Comparison of ENCODE assay signal across 1 cellular context in the genomic region with DNA sequence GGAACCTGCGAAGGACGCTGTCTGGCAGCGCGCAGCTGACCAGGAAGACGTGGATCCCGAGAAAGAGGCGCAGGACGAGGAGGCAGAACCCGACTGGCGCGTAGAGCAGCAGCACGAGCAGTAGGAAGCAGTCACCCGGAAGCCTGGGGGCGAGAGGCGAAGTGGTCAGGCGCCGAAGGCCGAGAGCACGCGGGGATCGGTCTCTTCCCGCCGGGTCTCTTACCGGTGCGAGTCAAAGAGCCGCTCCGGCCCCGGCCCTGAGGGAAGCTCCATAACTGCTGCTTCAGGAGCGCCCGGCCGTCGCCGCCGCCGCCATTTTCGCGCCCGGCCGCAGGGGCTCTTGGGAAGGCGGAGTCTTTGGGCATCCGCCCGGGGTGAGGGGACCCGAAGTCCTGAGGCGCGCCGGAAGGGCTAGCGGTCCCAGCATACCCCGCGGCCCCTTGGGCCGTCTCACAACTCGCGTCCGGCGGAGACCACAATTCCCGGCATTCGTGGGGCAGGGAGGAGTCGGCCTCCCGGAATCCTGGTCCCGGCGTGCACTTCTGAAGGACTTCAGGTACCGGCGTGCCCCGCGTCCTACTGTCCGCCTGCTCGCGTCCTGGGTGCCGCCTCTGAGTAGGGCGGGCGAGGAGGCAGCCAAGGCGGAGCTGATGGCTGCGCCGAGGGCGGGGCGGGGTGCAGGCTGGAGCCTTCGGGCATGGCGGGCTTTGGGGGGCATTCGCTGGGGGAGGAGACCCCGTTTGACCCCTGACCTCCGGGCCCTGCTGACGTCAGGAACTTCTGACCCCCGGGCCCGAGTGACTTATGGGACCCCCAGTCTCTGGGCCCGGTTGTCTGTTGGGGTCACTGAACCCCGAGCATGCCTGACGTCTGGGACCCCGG.
TF ChIP-seq lines count a peak whose summit lies in the region.

A gene with protein sequence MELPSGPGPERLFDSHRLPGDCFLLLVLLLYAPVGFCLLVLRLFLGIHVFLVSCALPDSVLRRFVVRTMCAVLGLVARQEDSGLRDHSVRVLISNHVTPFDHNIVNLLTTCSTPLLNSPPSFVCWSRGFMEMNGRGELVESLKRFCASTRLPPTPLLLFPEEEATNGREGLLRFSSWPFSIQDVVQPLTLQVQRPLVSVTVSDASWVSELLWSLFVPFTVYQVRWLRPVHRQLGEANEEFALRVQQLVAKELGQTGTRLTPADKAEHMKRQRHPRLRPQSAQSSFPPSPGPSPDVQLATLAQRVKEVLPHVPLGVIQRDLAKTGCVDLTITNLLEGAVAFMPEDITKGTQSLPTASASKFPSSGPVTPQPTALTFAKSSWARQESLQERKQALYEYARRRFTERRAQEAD (minus strand): TSS at position 350 of the 882 bp plus-strand sequence. CDS start 77 bp downstream, at position 273.
A gene (plus strand): TSS at position 577 of the 882 bp plus-strand sequence. CDS start 74 bp downstream, at position 651.

TF ChIP-seq in GM12878, 131 proteins besides CTCF, POLR2A, EP300 and RAD21 (continued from another document):
- TF ChIP-seq, protein P1, sequence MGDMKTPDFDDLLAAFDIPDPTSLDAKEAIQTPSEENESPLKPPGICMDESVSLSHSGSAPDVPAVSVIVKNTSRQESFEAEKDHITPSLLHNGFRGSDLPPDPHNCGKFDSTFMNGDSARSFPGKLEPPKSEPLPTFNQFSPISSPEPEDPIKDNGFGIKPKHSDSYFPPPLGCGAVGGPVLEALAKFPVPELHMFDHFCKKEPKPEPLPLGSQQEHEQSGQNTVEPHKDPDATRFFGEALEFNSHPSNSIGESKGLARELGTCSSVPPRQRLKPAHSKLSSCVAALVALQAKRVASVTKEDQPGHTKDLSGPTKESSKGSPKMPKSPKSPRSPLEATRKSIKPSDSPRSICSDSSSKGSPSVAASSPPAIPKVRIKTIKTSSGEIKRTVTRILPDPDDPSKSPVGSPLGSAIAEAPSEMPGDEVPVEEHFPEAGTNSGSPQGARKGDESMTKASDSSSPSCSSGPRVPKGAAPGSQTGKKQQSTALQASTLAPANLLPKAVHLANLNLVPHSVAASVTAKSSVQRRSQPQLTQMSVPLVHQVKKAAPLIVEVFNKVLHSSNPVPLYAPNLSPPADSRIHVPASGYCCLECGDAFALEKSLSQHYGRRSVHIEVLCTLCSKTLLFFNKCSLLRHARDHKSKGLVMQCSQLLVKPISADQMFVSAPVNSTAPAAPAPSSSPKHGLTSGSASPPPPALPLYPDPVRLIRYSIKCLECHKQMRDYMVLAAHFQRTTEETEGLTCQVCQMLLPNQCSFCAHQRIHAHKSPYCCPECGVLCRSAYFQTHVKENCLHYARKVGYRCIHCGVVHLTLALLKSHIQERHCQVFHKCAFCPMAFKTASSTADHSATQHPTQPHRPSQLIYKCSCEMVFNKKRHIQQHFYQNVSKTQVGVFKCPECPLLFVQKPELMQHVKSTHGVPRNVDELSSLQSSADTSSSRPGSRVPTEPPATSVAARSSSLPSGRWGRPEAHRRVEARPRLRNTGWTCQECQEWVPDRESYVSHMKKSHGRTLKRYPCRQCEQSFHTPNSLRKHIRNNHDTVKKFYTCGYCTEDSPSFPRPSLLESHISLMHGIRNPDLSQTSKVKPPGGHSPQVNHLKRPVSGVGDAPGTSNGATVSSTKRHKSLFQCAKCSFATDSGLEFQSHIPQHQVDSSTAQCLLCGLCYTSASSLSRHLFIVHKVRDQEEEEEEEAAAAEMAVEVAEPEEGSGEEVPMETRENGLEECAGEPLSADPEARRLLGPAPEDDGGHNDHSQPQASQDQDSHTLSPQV (IDR thresholded peaks at IDR 0.05) = no peak
- TF ChIP-seq, protein P2, sequence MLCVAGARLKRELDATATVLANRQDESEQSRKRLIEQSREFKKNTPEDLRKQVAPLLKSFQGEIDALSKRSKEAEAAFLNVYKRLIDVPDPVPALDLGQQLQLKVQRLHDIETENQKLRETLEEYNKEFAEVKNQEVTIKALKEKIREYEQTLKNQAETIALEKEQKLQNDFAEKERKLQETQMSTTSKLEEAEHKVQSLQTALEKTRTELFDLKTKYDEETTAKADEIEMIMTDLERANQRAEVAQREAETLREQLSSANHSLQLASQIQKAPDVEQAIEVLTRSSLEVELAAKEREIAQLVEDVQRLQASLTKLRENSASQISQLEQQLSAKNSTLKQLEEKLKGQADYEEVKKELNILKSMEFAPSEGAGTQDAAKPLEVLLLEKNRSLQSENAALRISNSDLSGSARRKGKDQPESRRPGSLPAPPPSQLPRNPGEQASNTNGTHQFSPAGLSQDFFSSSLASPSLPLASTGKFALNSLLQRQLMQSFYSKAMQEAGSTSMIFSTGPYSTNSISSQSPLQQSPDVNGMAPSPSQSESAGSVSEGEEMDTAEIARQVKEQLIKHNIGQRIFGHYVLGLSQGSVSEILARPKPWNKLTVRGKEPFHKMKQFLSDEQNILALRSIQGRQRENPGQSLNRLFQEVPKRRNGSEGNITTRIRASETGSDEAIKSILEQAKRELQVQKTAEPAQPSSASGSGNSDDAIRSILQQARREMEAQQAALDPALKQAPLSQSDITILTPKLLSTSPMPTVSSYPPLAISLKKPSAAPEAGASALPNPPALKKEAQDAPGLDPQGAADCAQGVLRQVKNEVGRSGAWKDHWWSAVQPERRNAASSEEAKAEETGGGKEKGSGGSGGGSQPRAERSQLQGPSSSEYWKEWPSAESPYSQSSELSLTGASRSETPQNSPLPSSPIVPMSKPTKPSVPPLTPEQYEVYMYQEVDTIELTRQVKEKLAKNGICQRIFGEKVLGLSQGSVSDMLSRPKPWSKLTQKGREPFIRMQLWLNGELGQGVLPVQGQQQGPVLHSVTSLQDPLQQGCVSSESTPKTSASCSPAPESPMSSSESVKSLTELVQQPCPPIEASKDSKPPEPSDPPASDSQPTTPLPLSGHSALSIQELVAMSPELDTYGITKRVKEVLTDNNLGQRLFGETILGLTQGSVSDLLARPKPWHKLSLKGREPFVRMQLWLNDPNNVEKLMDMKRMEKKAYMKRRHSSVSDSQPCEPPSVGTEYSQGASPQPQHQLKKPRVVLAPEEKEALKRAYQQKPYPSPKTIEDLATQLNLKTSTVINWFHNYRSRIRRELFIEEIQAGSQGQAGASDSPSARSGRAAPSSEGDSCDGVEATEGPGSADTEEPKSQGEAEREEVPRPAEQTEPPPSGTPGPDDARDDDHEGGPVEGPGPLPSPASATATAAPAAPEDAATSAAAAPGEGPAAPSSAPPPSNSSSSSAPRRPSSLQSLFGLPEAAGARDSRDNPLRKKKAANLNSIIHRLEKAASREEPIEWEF (IDR thresholded peaks at IDR 0.05; ENCODE audit: insufficient replicate concordance, low read depth, low read length) = no peak
- TF ChIP-seq RAD51 (IDR thresholded peaks at IDR 0.05) = no peak
- no peak for TF ChIP-seq SIN3A (IDR thresholded peaks at IDR 0.05; ENCODE audit: low read depth, low read length)
- no peak for TF ChIP-seq CEBPB (IDR thresholded peaks at IDR 0.05; ENCODE audit: borderline replicate concordance in 1 of 2, low read depth in 2 of 2, low read length in 2 of 2)
- TF ChIP-seq, protein P3, sequence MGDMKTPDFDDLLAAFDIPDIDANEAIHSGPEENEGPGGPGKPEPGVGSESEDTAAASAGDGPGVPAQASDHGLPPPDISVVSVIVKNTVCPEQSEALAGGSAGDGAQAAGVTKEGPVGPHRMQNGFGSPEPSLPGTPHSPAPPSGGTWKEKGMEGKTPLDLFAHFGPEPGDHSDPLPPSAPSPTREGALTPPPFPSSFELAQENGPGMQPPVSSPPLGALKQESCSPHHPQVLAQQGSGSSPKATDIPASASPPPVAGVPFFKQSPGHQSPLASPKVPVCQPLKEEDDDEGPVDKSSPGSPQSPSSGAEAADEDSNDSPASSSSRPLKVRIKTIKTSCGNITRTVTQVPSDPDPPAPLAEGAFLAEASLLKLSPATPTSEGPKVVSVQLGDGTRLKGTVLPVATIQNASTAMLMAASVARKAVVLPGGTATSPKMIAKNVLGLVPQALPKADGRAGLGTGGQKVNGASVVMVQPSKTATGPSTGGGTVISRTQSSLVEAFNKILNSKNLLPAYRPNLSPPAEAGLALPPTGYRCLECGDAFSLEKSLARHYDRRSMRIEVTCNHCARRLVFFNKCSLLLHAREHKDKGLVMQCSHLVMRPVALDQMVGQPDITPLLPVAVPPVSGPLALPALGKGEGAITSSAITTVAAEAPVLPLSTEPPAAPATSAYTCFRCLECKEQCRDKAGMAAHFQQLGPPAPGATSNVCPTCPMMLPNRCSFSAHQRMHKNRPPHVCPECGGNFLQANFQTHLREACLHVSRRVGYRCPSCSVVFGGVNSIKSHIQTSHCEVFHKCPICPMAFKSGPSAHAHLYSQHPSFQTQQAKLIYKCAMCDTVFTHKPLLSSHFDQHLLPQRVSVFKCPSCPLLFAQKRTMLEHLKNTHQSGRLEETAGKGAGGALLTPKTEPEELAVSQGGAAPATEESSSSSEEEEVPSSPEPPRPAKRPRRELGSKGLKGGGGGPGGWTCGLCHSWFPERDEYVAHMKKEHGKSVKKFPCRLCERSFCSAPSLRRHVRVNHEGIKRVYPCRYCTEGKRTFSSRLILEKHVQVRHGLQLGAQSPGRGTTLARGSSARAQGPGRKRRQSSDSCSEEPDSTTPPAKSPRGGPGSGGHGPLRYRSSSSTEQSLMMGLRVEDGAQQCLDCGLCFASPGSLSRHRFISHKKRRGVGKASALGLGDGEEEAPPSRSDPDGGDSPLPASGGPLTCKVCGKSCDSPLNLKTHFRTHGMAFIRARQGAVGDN (IDR thresholded peaks at IDR 0.05) = peak; percentile 51
- no peak for TF ChIP-seq FOXM1 (IDR thresholded peaks at IDR 0.05; ENCODE audit: low read depth, low read length)
- TF ChIP-seq, protein P4, sequence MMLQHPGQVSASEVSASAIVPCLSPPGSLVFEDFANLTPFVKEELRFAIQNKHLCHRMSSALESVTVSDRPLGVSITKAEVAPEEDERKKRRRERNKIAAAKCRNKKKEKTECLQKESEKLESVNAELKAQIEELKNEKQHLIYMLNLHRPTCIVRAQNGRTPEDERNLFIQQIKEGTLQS (IDR thresholded peaks at IDR 0.05; ENCODE audit: borderline replicate concordance, extremely low read depth, low read depth, low read length) = peak; percentile 12; the same call in 1 of the 2 replicates
- no peak for TF ChIP-seq BRCA1 (IDR thresholded peaks at IDR 0.05; ENCODE audit: low read depth, low read length)
- TF ChIP-seq, protein P5, sequence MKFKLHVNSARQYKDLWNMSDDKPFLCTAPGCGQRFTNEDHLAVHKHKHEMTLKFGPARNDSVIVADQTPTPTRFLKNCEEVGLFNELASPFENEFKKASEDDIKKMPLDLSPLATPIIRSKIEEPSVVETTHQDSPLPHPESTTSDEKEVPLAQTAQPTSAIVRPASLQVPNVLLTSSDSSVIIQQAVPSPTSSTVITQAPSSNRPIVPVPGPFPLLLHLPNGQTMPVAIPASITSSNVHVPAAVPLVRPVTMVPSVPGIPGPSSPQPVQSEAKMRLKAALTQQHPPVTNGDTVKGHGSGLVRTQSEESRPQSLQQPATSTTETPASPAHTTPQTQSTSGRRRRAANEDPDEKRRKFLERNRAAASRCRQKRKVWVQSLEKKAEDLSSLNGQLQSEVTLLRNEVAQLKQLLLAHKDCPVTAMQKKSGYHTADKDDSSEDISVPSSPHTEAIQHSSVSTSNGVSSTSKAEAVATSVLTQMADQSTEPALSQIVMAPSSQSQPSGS (IDR thresholded peaks at IDR 0.05; ENCODE audit: low read length) = no peak
- TF ChIP-seq CHD2 (IDR thresholded peaks at IDR 0.05; ENCODE audit: borderline replicate concordance, low read depth, low read length) = peak; percentile 84; the same call in 1 of the 2 replicates
- TF ChIP-seq, protein P6, sequence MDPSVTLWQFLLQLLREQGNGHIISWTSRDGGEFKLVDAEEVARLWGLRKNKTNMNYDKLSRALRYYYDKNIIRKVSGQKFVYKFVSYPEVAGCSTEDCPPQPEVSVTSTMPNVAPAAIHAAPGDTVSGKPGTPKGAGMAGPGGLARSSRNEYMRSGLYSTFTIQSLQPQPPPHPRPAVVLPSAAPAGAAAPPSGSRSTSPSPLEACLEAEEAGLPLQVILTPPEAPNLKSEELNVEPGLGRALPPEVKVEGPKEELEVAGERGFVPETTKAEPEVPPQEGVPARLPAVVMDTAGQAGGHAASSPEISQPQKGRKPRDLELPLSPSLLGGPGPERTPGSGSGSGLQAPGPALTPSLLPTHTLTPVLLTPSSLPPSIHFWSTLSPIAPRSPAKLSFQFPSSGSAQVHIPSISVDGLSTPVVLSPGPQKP (IDR thresholded peaks at IDR 0.05; ENCODE audit: low read depth, low read length) = peak; percentile 61; the same call in 1 of the 2 replicates
- TF ChIP-seq HDAC6 (IDR thresholded peaks at IDR 0.05; ENCODE audit: unreplicated experiment) = no peak
- TF ChIP-seq, protein P7, sequence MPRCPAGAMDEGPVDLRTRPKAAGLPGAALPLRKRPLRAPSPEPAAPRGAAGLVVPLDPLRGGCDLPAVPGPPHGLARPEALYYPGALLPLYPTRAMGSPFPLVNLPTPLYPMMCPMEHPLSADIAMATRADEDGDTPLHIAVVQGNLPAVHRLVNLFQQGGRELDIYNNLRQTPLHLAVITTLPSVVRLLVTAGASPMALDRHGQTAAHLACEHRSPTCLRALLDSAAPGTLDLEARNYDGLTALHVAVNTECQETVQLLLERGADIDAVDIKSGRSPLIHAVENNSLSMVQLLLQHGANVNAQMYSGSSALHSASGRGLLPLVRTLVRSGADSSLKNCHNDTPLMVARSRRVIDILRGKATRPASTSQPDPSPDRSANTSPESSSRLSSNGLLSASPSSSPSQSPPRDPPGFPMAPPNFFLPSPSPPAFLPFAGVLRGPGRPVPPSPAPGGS (IDR thresholded peaks at IDR 0.05; ENCODE audit: borderline replicate concordance, insufficient read depth, low read depth, low read length, poor library complexity, severe bottlenecking) = no peak
- TF ChIP-seq, protein P8, sequence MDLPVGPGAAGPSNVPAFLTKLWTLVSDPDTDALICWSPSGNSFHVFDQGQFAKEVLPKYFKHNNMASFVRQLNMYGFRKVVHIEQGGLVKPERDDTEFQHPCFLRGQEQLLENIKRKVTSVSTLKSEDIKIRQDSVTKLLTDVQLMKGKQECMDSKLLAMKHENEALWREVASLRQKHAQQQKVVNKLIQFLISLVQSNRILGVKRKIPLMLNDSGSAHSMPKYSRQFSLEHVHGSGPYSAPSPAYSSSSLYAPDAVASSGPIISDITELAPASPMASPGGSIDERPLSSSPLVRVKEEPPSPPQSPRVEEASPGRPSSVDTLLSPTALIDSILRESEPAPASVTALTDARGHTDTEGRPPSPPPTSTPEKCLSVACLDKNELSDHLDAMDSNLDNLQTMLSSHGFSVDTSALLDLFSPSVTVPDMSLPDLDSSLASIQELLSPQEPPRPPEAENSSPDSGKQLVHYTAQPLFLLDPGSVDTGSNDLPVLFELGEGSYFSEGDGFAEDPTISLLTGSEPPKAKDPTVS (IDR thresholded peaks at IDR 0.05; ENCODE audit: low read depth, low read length) = no peak
- TF ChIP-seq ETV6 (conservative IDR thresholded peaks at IDR 0.05 in 1 of 2, IDR thresholded peaks at IDR 0.05 in 1 of 2; ENCODE audit: borderline replicate concordance in 1 of 2, low read depth in 1 of 2) = no peak
- TF ChIP-seq PML (IDR thresholded peaks at IDR 0.05; ENCODE audit: low read length) = no peak
